In the genomic region with DNA sequence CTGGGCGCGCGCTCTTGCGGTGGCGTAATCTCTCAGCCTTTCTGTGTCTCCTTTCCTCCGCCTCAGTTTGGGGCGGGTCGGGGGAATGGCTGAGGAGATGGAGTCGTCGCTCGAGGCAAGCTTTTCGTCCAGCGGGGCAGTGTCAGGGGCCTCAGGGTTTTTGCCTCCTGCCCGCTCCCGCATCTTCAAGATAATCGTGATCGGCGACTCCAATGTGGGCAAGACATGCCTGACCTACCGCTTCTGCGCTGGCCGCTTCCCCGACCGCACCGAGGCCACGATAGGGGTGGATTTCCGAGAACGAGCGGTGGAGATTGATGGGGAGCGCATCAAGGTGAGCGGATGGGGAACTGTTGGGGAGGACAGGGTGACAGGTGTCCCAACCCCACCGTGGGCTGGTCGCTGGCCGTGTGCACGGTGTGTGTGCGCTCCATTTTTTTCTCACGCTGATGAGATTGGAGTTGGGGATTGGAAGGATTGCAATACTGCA, we compare ENCODE assay signal across 8 cellular contexts. TPM values are rescaled to one million over a fixed set of nuclear protein-coding genes. Genes with fewer than 3 reads are reported as not detected.
DNase-seq lines count a peak whose midpoint lies in the region; ATAC-seq and TF ChIP-seq lines count a peak whose summit lies in the region.

TSS of gene RAB33B (plus strand) at position 11 of the 490 bp plus-strand sequence. CDS start at position 86, 75 bp downstream.

- H3K4me3 ChIP-seq in AG04449 (ENCODE audit: low read depth, low read length) (peak within 1 kb of the TSS; percentile 98), WI38 (ENCODE audit: low read depth, low read length) (peak within 1 kb of the TSS; percentile 72), parathyroid adenoma (ENCODE audit: low read depth, low read length) (peak within 1 kb of the TSS; percentile 84)

- H3K4me1 ChIP-seq in foreskin keratinocyte: peaks cover 15% of the 10 kb centered on the region
- no peaks in the 10 kb centered on the region for H3K4me1 ChIP-seq in parathyroid adenoma

- H3K9me3 ChIP-seq in parathyroid adenoma (ENCODE audit: control insufficient read depth, low read length): no peaks in the 10 kb centered on the region

- H2AFZ ChIP-seq in parathyroid adenoma: peak within 1 kb of the TSS; percentile 91

- peak within 1 kb of the TSS; percentile 92 for H3K27ac ChIP-seq in foreskin keratinocyte
- peak within 1 kb of the TSS; percentile 92 for H3K27ac ChIP-seq in parathyroid adenoma

- peak within 1 kb of the TSS; percentile 35 for H3K9ac ChIP-seq in parathyroid adenoma

- TF ChIP-seq CTCF in AG04449 (IDR thresholded peaks at IDR 0.05; ENCODE audit: insufficient read depth, low read length, missing control alignments) (no peak), WI38 (IDR thresholded peaks at IDR 0.05; ENCODE audit: low read depth, low read length) (no peak), foreskin keratinocyte (conservative IDR thresholded peaks at IDR 0.05) (no peak), parathyroid adenoma (IDR thresholded peaks at IDR 0.05) (no peak)

- POLR2A ChIA-PET in AG04449 (lab: Yijun Ruan, JAX): no interaction called here

- H3K4me2 ChIP-seq in parathyroid adenoma (ENCODE audit: low read length): peak within 1 kb of the TSS; percentile 90

- H3K27me3 ChIP-seq in foreskin keratinocyte: no peaks in the 10 kb centered on the region
- no peaks in the 10 kb centered on the region for H3K27me3 ChIP-seq in parathyroid adenoma (ENCODE audit: control insufficient read depth, insufficient read depth, low read length)

- CTCF ChIA-PET in AG04449 (lab: Yijun Ruan, JAX): no interaction called here

- peaks cover 17% of the 10 kb centered on the region for H3K79me2 ChIP-seq in parathyroid adenoma

- no peaks in the 10 kb centered on the region for H3K36me3 ChIP-seq in parathyroid adenoma (ENCODE audit: control insufficient read depth, insufficient read depth, low read length)

- DNase-seq in AG04449 (ENCODE audit: low read depth, low spot score) (peak; percentile 44), foreskin keratinocyte (no peak), NCI-H2029 (lab: John Stamatoyannopoulos, UW) (no peak)
- DNase-seq in activated CD8-positive, alpha-beta memory T cell treated with anti-CD3 and anti-CD28 coated beads for 24 hours: no peak

- ATAC-seq in GM18519 (IDR thresholded peaks at IDR 0.05; ENCODE audit: low FRiP score, unreplicated experiment): peak; percentile 1
- ATAC-seq in HG03135 (IDR thresholded peaks at IDR 0.05; ENCODE audit: unreplicated experiment): peak; percentile 4
- peak; percentile 1 for ATAC-seq in foreskin keratinocyte

RNA-seq across cellular contexts. Expression of gene RAB33B, which starts in this region (rescaled TPM):
- total RNA-seq in foreskin keratinocyte: 4.2 and 4.4 TPM in 2 replicates
- 1.2 and 1.4 TPM in 2 replicates for polyA plus RNA-seq in foreskin keratinocyte
